ENCODE assay signal across 17 cellular contexts in the genomic region with DNA sequence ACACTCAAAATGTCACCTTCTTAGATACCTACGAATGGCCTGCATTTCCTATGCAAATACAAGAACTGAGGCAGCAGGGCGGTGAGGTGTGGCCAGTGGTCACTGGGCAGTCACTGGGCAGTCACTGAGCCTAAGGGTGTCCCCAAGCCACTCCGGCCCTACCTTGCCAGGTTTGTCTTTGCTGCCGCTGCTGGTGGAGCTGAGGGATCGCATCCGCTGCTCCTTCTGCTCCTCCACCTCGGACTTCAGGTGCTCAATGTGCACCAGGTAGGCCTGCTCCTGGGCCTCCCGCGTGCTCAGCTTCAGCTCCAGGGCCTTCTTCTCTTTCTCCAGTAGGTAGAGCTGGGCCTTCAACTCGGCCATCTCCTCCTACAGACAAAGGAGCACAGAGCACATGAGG.
"Had no signal": no experiment of that assay in that cellular context is flagged by ENCODE, and none has a peak within 500 bp of the region (broad histone marks: within the 10 kb centered on the region; RNA-seq: fewer than 3 reads in every experiment).

No MANE protein-coding gene starts in this region.

- H3K27me3 Mint-ChIP-seq: memory B cell; natural killer cell treated with Interleukin-12 subunit alpha and Interleukin-12 subunit beta and Interleukin-15 and Interleukin-18, amount 100 ng/mL, for 72 hours; stimulated activated memory B cell treated with anti-CD40 and anti-IgM and Interleukin-4, amounts not matched to agents 10 μg/mL and 1 μg/mL and 100 μg/mL, for 72 hours; stimulated activated naive CD8-positive, alpha-beta T cell treated with anti-CD3 and anti-CD28 coated beads, Interleukin-15, Interleukin-2, amounts not matched to agents 100 ng/mL and 50 ng/mL, for 24 hours had no signal

- ATAC-seq: foreskin keratinocyte; lower lobe of right lung; natural killer cell treated with Interleukin-12 subunit alpha and Interleukin-12 subunit beta and Interleukin-15 and Interleukin-18, amount 100 ng/mL, for 72 hours; right cardiac atrium had no signal

- H3K4me3 ChIP-seq: left ventricle myocardium inferior, lower lobe of right lung, tibial artery, upper lobe of right lung, vagina had no signal

- H3K27ac ChIP-seq: foreskin keratinocyte, tibial artery, upper lobe of right lung, vagina had no signal

- H3K27me3 ChIP-seq: foreskin keratinocyte, tibial artery, upper lobe of right lung, vagina had no signal

- H3K36me3 Mint-ChIP-seq: immature natural killer cell; memory B cell; natural killer cell treated with Interleukin-12 subunit alpha and Interleukin-12 subunit beta and Interleukin-15 and Interleukin-18, amount 100 ng/mL, for 72 hours; stimulated activated memory B cell treated with anti-CD40 and anti-IgM and Interleukin-4, amounts not matched to agents 10 μg/mL and 1 μg/mL and 100 μg/mL, for 72 hours had no signal

- H3K4me1 Mint-ChIP-seq: immature natural killer cell had no signal

- DNase-seq: dermis blood vessel endothelial cell; erythroblast; foreskin keratinocyte; immature natural killer cell; left ventricle myocardium inferior; lower lobe of right lung; midbrain; right cardiac atrium; stimulated activated CD4-positive, alpha-beta T cell treated with anti-CD3 and anti-CD28 coated beads, Interleukin-1b, Interleukin-23, amount 100 ng/mL, for 48 hours; stimulated activated CD4-positive, alpha-beta T cell treated with anti-CD3 and anti-CD28 coated beads, Interleukin-4, amount 100 ng/mL, for 24 hours; upper lobe of right lung had no signal

- H3K9me3 ChIP-seq: left ventricle myocardium inferior, lower lobe of right lung, tibial artery, upper lobe of right lung, vagina had no signal

- H3K27ac Mint-ChIP-seq: immature natural killer cell; natural killer cell treated with Interleukin-12 subunit alpha and Interleukin-12 subunit beta and Interleukin-15 and Interleukin-18, amount 100 ng/mL, for 72 hours; stimulated activated memory B cell treated with anti-CD40 and anti-IgM and Interleukin-4, amounts not matched to agents 10 μg/mL and 1 μg/mL and 100 μg/mL, for 72 hours; stimulated activated naive CD8-positive, alpha-beta T cell treated with anti-CD3 and anti-CD28 coated beads, Interleukin-15, Interleukin-2, amounts not matched to agents 100 ng/mL and 50 ng/mL, for 24 hours had no signal

- H3K9me3 Mint-ChIP-seq: immature natural killer cell; memory B cell; natural killer cell treated with Interleukin-12 subunit alpha and Interleukin-12 subunit beta and Interleukin-15 and Interleukin-18, amount 100 ng/mL, for 72 hours; stimulated activated memory B cell treated with anti-CD40 and anti-IgM and Interleukin-4, amounts not matched to agents 10 μg/mL and 1 μg/mL and 100 μg/mL, for 72 hours; stimulated activated naive CD8-positive, alpha-beta T cell treated with anti-CD3 and anti-CD28 coated beads, Interleukin-15, Interleukin-2, amounts not matched to agents 100 ng/mL and 50 ng/mL, for 24 hours had no signal

- H3K4me3 Mint-ChIP-seq: natural killer cell treated with Interleukin-12 subunit alpha and Interleukin-12 subunit beta and Interleukin-15 and Interleukin-18, amount 100 ng/mL, for 72 hours; stimulated activated naive CD8-positive, alpha-beta T cell treated with anti-CD3 and anti-CD28 coated beads, Interleukin-15, Interleukin-2, amounts not matched to agents 100 ng/mL and 50 ng/mL, for 24 hours had no signal
